25 cellular contexts compared by ENCODE assay signal in genomic region chr11:69578167-69578566, GRCh38.
DNase-seq lines count a peak whose midpoint lies in the region; ATAC-seq, FAIRE-seq and TF ChIP-seq lines count a peak whose summit lies in the region.
"Had no signal": no experiment of that assay in that cellular context is flagged by ENCODE, and none has a peak within 500 bp of the region (broad histone marks: within the 10 kb centered on the region; RNA-seq: fewer than 3 reads in every experiment).

No MANE protein-coding gene starts in this region.

- H3K4me2 ChIP-seq in HepG2 (ENCODE audit: low read depth, low read length) = no peak overlapping the region
- H3K4me2 ChIP-seq in MM.1S (ENCODE audit: low read depth, low read length) = no peak overlapping the region; the same call in 1 of the 2 replicates
- H3K4me2 ChIP-seq: A549; BLaER1 treated with 17β-estradiol and CSF1 and Interleukin-3, amounts not matched to agents 10 nM and 100 nM had no signal

- no peak overlapping the region for H3K27ac Mint-ChIP-seq in activated T-helper 17 cell treated with anti-CD3 and anti-CD28 coated beads, Interleukin-2, amount 50 U/mL, for 72 hours
- H3K27ac Mint-ChIP-seq in T-helper 2 cell treated with Interferon-gamma antibody and Interleukin-4, amounts not matched to agents 5 μg/mL and 100 μg/mL, for 36 hours = no peak overlapping the region
- H3K27ac Mint-ChIP-seq: CD4-positive, alpha-beta T cell; CD8-positive, alpha-beta memory T cell; HFFc6 had no signal

- DNase-seq in HepG2 (ENCODE audit: low spot score) (no peak), right lobe of liver (no peak), MM.1S (peak; percentile 99)
- DNase-seq in T-helper 2 cell treated with Interferon-gamma antibody and Interleukin-4, amounts not matched to agents 5 μg/mL and 100 μg/mL, for 36 hours (ENCODE audit: low spot score) = no peak
- DNase-seq: 8988T; ACHN; AML-193; CD4-positive, alpha-beta T cell; CD8-positive, alpha-beta memory T cell; DMS 273 treated with DMSO at 0.1 percent for 48 hours; DMS79; EL; GDM1; GOT3; HFFc6 had no signal

- POLR2A ChIA-PET in HepG2 (lab: Yijun Ruan, JAX) = no interaction called here

- intact Hi-C loops in HepG2 (cut with micrococcal nuclease; ENCODE audit: unreplicated experiment) = loop anchor here (5.0 kb wide), 1 partner anchor 59 kb away; no protein-coding TSS in a partner anchor
- intact Hi-C loops in right lobe of liver (cut with DNase I) = no loop called here

- H4K20me1 ChIP-seq in HepG2 (ENCODE audit: insufficient read depth, low read length) = no peaks in the 10 kb centered on the region
- H4K20me1 ChIP-seq in MM.1S (ENCODE audit: insufficient read depth, low read length) = no peaks in the 10 kb centered on the region
- H4K20me1 ChIP-seq: BLaER1 treated with 17β-estradiol and CSF1 and Interleukin-3, amounts not matched to agents 10 nM and 100 nM had no signal

- H3K4me1 Mint-ChIP-seq in activated T-helper 17 cell treated with anti-CD3 and anti-CD28 coated beads, Interleukin-2, amount 50 U/mL, for 72 hours = no peaks in the 10 kb centered on the region
- H3K4me1 Mint-ChIP-seq in T-helper 2 cell treated with Interferon-gamma antibody and Interleukin-4, amounts not matched to agents 5 μg/mL and 100 μg/mL, for 36 hours (ENCODE audit: low read depth) = no peaks in the 10 kb centered on the region
- H3K4me1 Mint-ChIP-seq: CD8-positive, alpha-beta memory T cell had no signal

- no peaks in the 10 kb centered on the region for H3K9me3 Mint-ChIP-seq in activated T-helper 17 cell treated with anti-CD3 and anti-CD28 coated beads, Interleukin-2, amount 50 U/mL, for 72 hours
- H3K9me3 Mint-ChIP-seq in T-helper 2 cell treated with Interferon-gamma antibody and Interleukin-4, amounts not matched to agents 5 μg/mL and 100 μg/mL, for 36 hours = no peaks in the 10 kb centered on the region
- H3K9me3 Mint-ChIP-seq: CD4-positive, alpha-beta T cell; CD8-positive, alpha-beta memory T cell; HFFc6 had no signal

- no peaks in the 10 kb centered on the region for H3K79me2 ChIP-seq in HepG2 (ENCODE audit: insufficient read depth, low read length)
- H3K79me2 ChIP-seq in MM.1S (ENCODE audit: low read length) = no peaks in the 10 kb centered on the region

- no peak overlapping the region for H3K9ac ChIP-seq in HepG2 (ENCODE audit: insufficient read depth, low read depth, low read length)
- no peak overlapping the region; the same call in 1 of the 2 replicates for H3K9ac ChIP-seq in MM.1S (ENCODE audit: low read length)
- H3K9ac ChIP-seq: BLaER1 treated with 17β-estradiol and CSF1 and Interleukin-3, amounts not matched to agents 10 nM and 100 nM had no signal

- TF ChIP-seq POLR2A in HepG2 (IDR thresholded peaks at IDR 0.05; ENCODE audit: insufficient read depth in 1 of 2, low read depth in 2 of 2, low read length in 2 of 2) = no peak
- no peak for TF ChIP-seq POLR2A in right lobe of liver (IDR thresholded peaks at IDR 0.05)

- in situ Hi-C loops in HepG2 (cut with HindIII; ENCODE audit: extremely low pct_ligation_motif_present, low pct_unique_long_range_greater_than_20kb) = no loop called here

- no peak overlapping the region for H3K4me3 Mint-ChIP-seq in activated T-helper 17 cell treated with anti-CD3 and anti-CD28 coated beads, Interleukin-2, amount 50 U/mL, for 72 hours
- H3K4me3 Mint-ChIP-seq in T-helper 2 cell treated with Interferon-gamma antibody and Interleukin-4, amounts not matched to agents 5 μg/mL and 100 μg/mL, for 36 hours = no peak overlapping the region
- H3K4me3 Mint-ChIP-seq: CD14-positive monocyte; CD4-positive, alpha-beta T cell; CD8-positive, alpha-beta memory T cell; HFFc6 had no signal

- WGBS in HepG2 (ENCODE audit: low lambda C conversion rate) = 63% methylated on average over 5 of the region's 5 CpGs
- 88% methylated on average over 4 of the region's 5 CpGs for WGBS in right lobe of liver (ENCODE audit: insufficient coverage, low coverage, low lambda C conversion rate, missing lambda C conversion rate)

- no peak overlapping the region for H3K4me3 ChIP-seq in HepG2 (replicated peaks in 1 of 3; ENCODE audit: insufficient read depth in 1 of 3, low read depth in 2 of 3, low read length in 3 of 3)
- H3K4me3 ChIP-seq in right lobe of liver = no peak overlapping the region
- H3K4me3 ChIP-seq in MM.1S (ENCODE audit: low read length) = no peak overlapping the region
- H3K4me3 ChIP-seq: A549; BLaER1 treated with 17β-estradiol and CSF1 and Interleukin-3, amounts not matched to agents 10 nM and 100 nM; HAP-1 had no signal

- no peak for FAIRE-seq in HepG2 (lab: Jason Lieb, UNC)
- FAIRE-seq: A549, D721Med, H54 had no signal

- H3K9me2 ChIP-seq in MM.1S (replicated peaks; ENCODE audit: insufficient read depth, low read length) = no peaks in the 10 kb centered on the region

- TF ChIP-seq EP300 in HepG2 (IDR thresholded peaks at IDR 0.05; ENCODE audit: low read depth in 2 of 2, low read length in 2 of 2) = no peak
- no peak for TF ChIP-seq EP300 in HepG2 (CRISPR knock-in tag; IDR thresholded peaks at IDR 0.05; ENCODE audit: borderline replicate concordance)

- CTCF ChIA-PET in HepG2 (lab: Yijun Ruan, JAX; ENCODE audit: low intra/inter-chr PET ratio, low total read pairs) = no interaction called here

- peaks cover 6 to 42% of the 10 kb centered on the region in 2 experiments; a peak in 4 of 5 replicates for H3K27me3 ChIP-seq in HepG2 (ENCODE audit: control insufficient read depth in 1 of 2, insufficient read depth in 2 of 2, low read length in 2 of 2)
- H3K27me3 ChIP-seq in right lobe of liver = no peaks in the 10 kb centered on the region
- no peaks in the 10 kb centered on the region for H3K27me3 ChIP-seq in MM.1S (replicated peaks; ENCODE audit: insufficient read depth, low read length)
- H3K27me3 ChIP-seq: BE2C; BLaER1 treated with 17β-estradiol and CSF1 and Interleukin-3, amounts not matched to agents 10 nM and 100 nM had no signal

- H3K27me3 Mint-ChIP-seq in activated T-helper 17 cell treated with anti-CD3 and anti-CD28 coated beads, Interleukin-2, amount 50 U/mL, for 72 hours = peaks cover 20% of the 10 kb centered on the region
- peaks cover 18% of the 10 kb centered on the region for H3K27me3 Mint-ChIP-seq in T-helper 2 cell treated with Interferon-gamma antibody and Interleukin-4, amounts not matched to agents 5 μg/mL and 100 μg/mL, for 36 hours (ENCODE audit: low read depth)

- H3K4me1 ChIP-seq in HepG2 (ENCODE audit: insufficient read depth, low read length) (peaks cover 29% of the 10 kb centered on the region), right lobe of liver (no peaks in the 10 kb centered on the region), MM.1S (ENCODE audit: low read length) (peaks cover 30% of the 10 kb centered on the region)
- H3K4me1 ChIP-seq: A549, BE2C, HAP-1 had no signal

- no peak for TF ChIP-seq RAD21 in HepG2 (CRISPR knock-in tag; IDR thresholded peaks at IDR 0.05)

- H3K9me3 ChIP-seq in HepG2 (ENCODE audit: low read length) = no peaks in the 10 kb centered on the region
- H3K9me3 ChIP-seq in right lobe of liver = no peaks in the 10 kb centered on the region
- no peaks in the 10 kb centered on the region for H3K9me3 ChIP-seq in MM.1S (replicated peaks; ENCODE audit: insufficient read depth, low read length)
- H3K9me3 ChIP-seq: A549; BE2C; BLaER1 treated with 17β-estradiol and CSF1 and Interleukin-3, amounts not matched to agents 10 nM and 100 nM; HAP-1 had no signal

- H2AFZ ChIP-seq in HepG2 (ENCODE audit: low read length) (no peak overlapping the region), MM.1S (ENCODE audit: low read length) (no peak overlapping the region)

- TF ChIP-seq CTCF in HepG2 (CRISPR knock-in tag; IDR thresholded peaks at IDR 0.05) (no peak), right lobe of liver (IDR thresholded peaks at IDR 0.05) (no peak), MM.1S (IDR thresholded peaks at IDR 0.05; ENCODE audit: low read length) (no peak)

- H3K36me3 ChIP-seq in HepG2 (replicated peaks in 1 of 2; ENCODE audit: control insufficient read depth in 1 of 2, insufficient read depth in 2 of 2, low read length in 2 of 2) (no peaks in the 10 kb centered on the region), right lobe of liver (no peaks in the 10 kb centered on the region), MM.1S (replicated peaks; ENCODE audit: insufficient read depth, low read length) (no peaks in the 10 kb centered on the region)
- H3K36me3 ChIP-seq: BE2C; BLaER1 treated with 17β-estradiol and CSF1 and Interleukin-3, amounts not matched to agents 10 nM and 100 nM; HAP-1 had no signal

- ATAC-seq in HepG2 = no peak
- no peak for ATAC-seq in right lobe of liver
- ATAC-seq in activated T-helper 17 cell treated with anti-CD3 and anti-CD28 coated beads, Interleukin-2, amount 50 U/mL, for 72 hours (replicated peaks) = peak; percentile 50
- no peak for ATAC-seq in GM21367 (IDR thresholded peaks at IDR 0.05; ENCODE audit: unreplicated experiment)
- ATAC-seq in HG03159 (IDR thresholded peaks at IDR 0.05; ENCODE audit: unreplicated experiment) = no peak
- ATAC-seq: A549 had no signal

- BruUV-seq in HepG2 (replicated peaks; lab: Mats Ljungman, UMichigan) = no TSS peak

- H3K27ac ChIP-seq in HepG2 (ENCODE audit: extremely low read length, insufficient read depth, low read length) (no peak overlapping the region), right lobe of liver (no peak overlapping the region), MM.1S (ENCODE audit: low read length) (peak overlapping the region; percentile 91; the same call in 1 of the 2 replicates)
- H3K27ac ChIP-seq: A549; BLaER1 treated with 17β-estradiol and CSF1 and Interleukin-3, amounts not matched to agents 10 nM and 100 nM had no signal

- H3F3A ChIP-seq in MM.1S (ENCODE audit: insufficient read depth, low read length) = peaks cover 17% of the 10 kb centered on the region

- H3K36me3 Mint-ChIP-seq in activated T-helper 17 cell treated with anti-CD3 and anti-CD28 coated beads, Interleukin-2, amount 50 U/mL, for 72 hours (ENCODE audit: low read depth) = no peaks in the 10 kb centered on the region
- no peaks in the 10 kb centered on the region for H3K36me3 Mint-ChIP-seq in T-helper 2 cell treated with Interferon-gamma antibody and Interleukin-4, amounts not matched to agents 5 μg/mL and 100 μg/mL, for 36 hours (ENCODE audit: low read depth)
- H3K36me3 Mint-ChIP-seq: CD14-positive monocyte; CD8-positive, alpha-beta memory T cell had no signal

TF ChIP-seq in HepG2, 621 proteins besides CTCF, POLR2A, EP300 and RAD21:
- TF ChIP-seq ZNF7 (CRISPR knock-in tag; IDR thresholded peaks at IDR 0.05) (peak; percentile 52; the same call in 1 of the 2 replicates), ATF3 (CRISPR knock-in tag; IDR thresholded peaks at IDR 0.05) (no peak), HCFC1 (IDR thresholded peaks at IDR 0.05; ENCODE audit: low read depth, low read length) (no peak)
TF ChIP-seq in HepG2: peak in this region for 1.
